Comparison of ENCODE assay signal across 8 cellular contexts in the genomic region with DNA sequence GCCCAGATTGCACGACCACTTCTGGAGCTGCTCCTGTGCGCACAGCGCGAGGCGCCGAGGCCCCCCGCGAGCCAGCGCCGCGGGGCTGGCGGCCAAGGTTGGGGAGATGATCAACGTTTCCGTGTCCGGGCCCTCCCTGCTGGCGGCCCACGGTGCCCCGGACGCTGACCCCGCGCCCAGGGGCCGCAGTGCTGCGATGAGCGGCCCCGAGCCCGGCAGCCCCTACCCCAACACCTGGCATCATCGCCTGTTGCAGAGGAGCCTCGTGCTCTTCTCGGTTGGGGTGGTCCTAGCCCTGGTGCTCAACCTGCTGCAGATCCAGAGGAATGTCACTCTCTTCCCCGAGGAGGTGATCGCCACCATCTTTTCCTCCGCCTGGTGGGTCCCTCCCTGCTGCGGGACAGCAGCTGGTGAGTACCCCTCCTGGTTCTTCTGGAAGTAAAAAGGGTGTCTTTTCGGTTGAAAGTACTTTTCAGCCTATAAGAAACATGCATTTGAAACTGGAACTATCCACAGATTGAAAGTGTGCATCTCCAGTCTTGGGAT. TPM values are rescaled to one million over a fixed set of nuclear protein-coding genes. Genes with fewer than 3 reads are reported as not detected.
DNase-seq lines count a peak whose midpoint lies in the region; FAIRE-seq and TF ChIP-seq lines count a peak whose summit lies in the region.

No MANE protein-coding gene starts in this region.

- POLR2A ChIA-PET in CD8-positive, alpha-beta memory T cell (lab: Charles Lee) = interaction anchor here (0.9 to 3.9 kb wide), 5 partner anchors 47 to 370 kb away, joined by 3 to 67 read pairs (median 7); partner anchors contain the start of genes PAXIP1 and RBM33
- POLR2A ChIA-PET in SK-N-SH (lab: Yijun Ruan, JAX) = no interaction called here
- POLR2A ChIA-PET in endothelial cell of umbilical vein (lab: Charles Lee) = interaction anchor here (1.2 to 3.0 kb wide), 3 partner anchors 9 to 95 kb away, joined by 3 to 36 read pairs (median 4); no protein-coding TSS in a partner anchor

- H3K9me3 ChIP-seq in CD8-positive, alpha-beta memory T cell (ENCODE audit: low read length) = no peaks in the 10 kb centered on the region
- H3K9me3 ChIP-seq in SK-N-SH (no peaks in the 10 kb centered on the region), endothelial cell of umbilical vein (replicated peaks; ENCODE audit: control insufficient read depth, insufficient read depth, low read length) (no peaks in the 10 kb centered on the region)

- CTCF ChIA-PET in CD8-positive, alpha-beta memory T cell (lab: Charles Lee) = interaction anchor here (1.4 to 5.1 kb wide), 5 partner anchors 16 to 371 kb away, joined by 3 to 40 read pairs (median 6); no protein-coding TSS in a partner anchor
- CTCF ChIA-PET in SK-N-SH (lab: Yijun Ruan, JAX) = interaction anchor here (0.9 to 4.7 kb wide), 9 partner anchors 15 to 384 kb away, joined by 3 to 38 read pairs (median 5); no protein-coding TSS in a partner anchor
- CTCF ChIA-PET in endothelial cell of umbilical vein (lab: Charles Lee) = interaction anchor here (1.0 to 3.9 kb wide), 8 partner anchors 47 to 384 kb away, joined by 3 to 19 read pairs (median 5); no protein-coding TSS in a partner anchor

- peak overlapping the region; percentile 88 to 97 (median 92) for H3K4me3 Mint-ChIP-seq in CD8-positive, alpha-beta memory T cell
- peak overlapping the region; percentile 91 for H3K4me3 Mint-ChIP-seq in nephron progenitor cell

- peak overlapping the region; percentile 32 for H2AFZ ChIP-seq in SK-N-SH (ENCODE audit: low read depth)
- no peak overlapping the region for H2AFZ ChIP-seq in endothelial cell of umbilical vein (ENCODE audit: low read depth, low read length)

- TF ChIP-seq POLR2A in endothelial cell of umbilical vein (IDR thresholded peaks at IDR 0.05; ENCODE audit: low read depth, low read length) = no peak

- H3K9me2 ChIP-seq in SK-N-SH = no peaks in the 10 kb centered on the region

- WGBS in SK-N-SH (ENCODE audit: low lambda C conversion rate) = 1% methylated on average over 8 of the region's 34 CpGs

- H3K4me3 ChIP-seq in CD8-positive, alpha-beta memory T cell (ENCODE audit: low read length) = peak overlapping the region; percentile 67
- H3K4me3 ChIP-seq in H7 (ENCODE audit: insufficient read depth, low read depth, low read length) (peak overlapping the region; percentile 88), SK-N-SH (ENCODE audit: low read depth in 2 of 2, low read length in 1 of 2) (peak overlapping the region; percentile 79 to 99), endothelial cell of umbilical vein (replicated peaks in 1 of 3; ENCODE audit: insufficient read depth in 1 of 3, low read depth in 1 of 3, low read length in 3 of 3) (peak overlapping the region; percentile 50 to 99 (median 91))

- peaks cover 8% of the 10 kb centered on the region for H3K36me3 ChIP-seq in CD8-positive, alpha-beta memory T cell (ENCODE audit: insufficient read depth, low read length)
- H3K36me3 ChIP-seq in H7 (replicated peaks; ENCODE audit: control insufficient read depth, insufficient read depth, low read length) = peaks cover 8% of the 10 kb centered on the region
- peaks cover 4 to 27% of the 10 kb centered on the region in 2 experiments for H3K36me3 ChIP-seq in SK-N-SH (replicated peaks in 1 of 2; ENCODE audit: control insufficient read depth in 1 of 2, insufficient read depth in 2 of 2, low read length in 1 of 2)
- peaks cover 5 to 17% of the 10 kb centered on the region in 2 experiments for H3K36me3 ChIP-seq in endothelial cell of umbilical vein (ENCODE audit: control insufficient read depth in 2 of 2, extremely low read depth in 1 of 2, insufficient read depth in 2 of 2, low read length in 2 of 2)

- dilution Hi-C loops in endothelial cell of umbilical vein (cut with MboI; ENCODE audit: extremely low pct_ligation_motif_present, low sequenced_read_pairs) = no loop called here

- no peaks in the 10 kb centered on the region for H3K9me1 ChIP-seq in endothelial cell of umbilical vein (replicated peaks; ENCODE audit: control insufficient read depth, extremely low read depth, insufficient read depth, low read length)

- BruUV-seq in endothelial cell of umbilical vein (replicated peaks; lab: Mats Ljungman, UMichigan) = TSS peak; percentile 62

- peak overlapping the region; percentile 73 for H3K9ac ChIP-seq in SK-N-SH
- peak overlapping the region; percentile 83 for H3K9ac ChIP-seq in endothelial cell of umbilical vein (replicated peaks; ENCODE audit: extremely low read depth, insufficient read depth, low read length)

- H3F3A ChIP-seq in SK-N-SH (replicated peaks; ENCODE audit: insufficient read depth) = peaks cover 8% of the 10 kb centered on the region

- H3K27ac Mint-ChIP-seq in CD8-positive, alpha-beta memory T cell = peak overlapping the region; percentile 96 to 100 (median 97)
- H3K27ac Mint-ChIP-seq in nephron progenitor cell = peak overlapping the region; percentile 96

- no peaks in the 10 kb centered on the region for H3K9me3 Mint-ChIP-seq in CD8-positive, alpha-beta memory T cell
- peaks cover 22% of the 10 kb centered on the region for H3K9me3 Mint-ChIP-seq in nephron progenitor cell

- H3K27ac ChIP-seq in CD8-positive, alpha-beta memory T cell (ENCODE audit: low read depth, low read length) = peak overlapping the region; percentile 92
- H3K27ac ChIP-seq in SK-N-SH (ENCODE audit: low read depth in 2 of 2, low read length in 1 of 2) (peak overlapping the region; percentile 25 to 89), endothelial cell of umbilical vein (ENCODE audit: insufficient read depth, low read depth, low read length) (peak overlapping the region; percentile 64)

- no peaks in the 10 kb centered on the region for H3K27me3 ChIP-seq in CD8-positive, alpha-beta memory T cell (ENCODE audit: insufficient read depth, low read length, poor library complexity, severe bottlenecking)
- H3K27me3 ChIP-seq in H7 (ENCODE audit: control insufficient read depth, insufficient read depth, low read length) (no peaks in the 10 kb centered on the region), SK-N-SH (ENCODE audit: insufficient read depth) (no peaks in the 10 kb centered on the region), endothelial cell of umbilical vein (ENCODE audit: control insufficient read depth in 2 of 2, insufficient read depth in 2 of 2, low read length in 2 of 2) (no peaks in the 10 kb centered on the region)

- H3K79me2 ChIP-seq in SK-N-SH (ENCODE audit: insufficient read depth) (peaks cover 14% of the 10 kb centered on the region), endothelial cell of umbilical vein (ENCODE audit: control insufficient read depth, insufficient read depth, low read length) (peaks cover 54% of the 10 kb centered on the region)

- no peak for FAIRE-seq in endothelial cell of umbilical vein (lab: Jason Lieb, UNC)

- TF ChIP-seq CTCF in SK-N-SH (IDR thresholded peaks at IDR 0.05) = 0 out of 2 replicates have a peak, but pooled peaks have one; percentile 1
- TF ChIP-seq CTCF in endothelial cell of umbilical vein (IDR thresholded peaks at IDR 0.05; ENCODE audit: extremely low read depth in 1 of 2, insufficient read depth in 1 of 2, low read depth in 1 of 2, low read length in 2 of 2) = no peak
- no peak for TF ChIP-seq CTCF in nephron progenitor cell (IDR thresholded peaks at IDR 0.05)

- no peaks in the 10 kb centered on the region for H3K27me3 Mint-ChIP-seq in CD8-positive, alpha-beta memory T cell
- peaks cover 3% of the 10 kb centered on the region for H3K27me3 Mint-ChIP-seq in nephron progenitor cell (ENCODE audit: low read depth, poor library complexity)

- peak in 3 of 5 donors; percentile 11 to 56 (median 13) for DNase-seq in CD8-positive, alpha-beta memory T cell
- DNase-seq in H7 (peak; percentile 65), SK-N-SH (peak; percentile 57), endothelial cell of umbilical vein (ENCODE audit: low read depth, low spot score) (peak; percentile 29), nephron progenitor cell (peak; percentile 19), NCI-H510A treated with DMSO at 0.1 percent for 48 hours (lab: John Stamatoyannopoulos, UW) (no peak), cerebellar nuclear complex (lab: John Stamatoyannopoulos, UW) (no peak)
- DNase-seq in stimulated activated CD4-positive, alpha-beta T cell treated with anti-CD3 and anti-CD28 coated beads, Interleukin-15, amount 100 ng/mL, for 24 hours = no peak

- no peak for TF ChIP-seq EP300 in SK-N-SH (IDR thresholded peaks at IDR 0.05; ENCODE audit: borderline replicate concordance in 1 of 2, low read depth in 1 of 2, low read length in 1 of 2)

- H3K4me2 ChIP-seq in SK-N-SH (peak overlapping the region; percentile 98), endothelial cell of umbilical vein (ENCODE audit: insufficient read depth, low read length) (peak overlapping the region; percentile 94)

- H3K4me1 Mint-ChIP-seq in CD8-positive, alpha-beta memory T cell = peaks cover 35 to 52% (median 39%) of the 10 kb centered on the region in 3 donors
- peaks cover 48% of the 10 kb centered on the region for H3K4me1 Mint-ChIP-seq in nephron progenitor cell

- peaks cover 38% of the 10 kb centered on the region for H3K4me1 ChIP-seq in CD8-positive, alpha-beta memory T cell (ENCODE audit: insufficient read depth, low read length)
- peaks cover 12 to 36% of the 10 kb centered on the region in 2 experiments for H3K4me1 ChIP-seq in SK-N-SH (ENCODE audit: control insufficient read depth in 1 of 2, insufficient read depth in 2 of 2, low read depth in 1 of 2, low read length in 1 of 2)
- peaks cover 31% of the 10 kb centered on the region for H3K4me1 ChIP-seq in endothelial cell of umbilical vein (ENCODE audit: control insufficient read depth, extremely low read depth, insufficient read depth, low read length)

- H4K20me1 ChIP-seq in SK-N-SH (ENCODE audit: insufficient read depth) (peaks cover 13% of the 10 kb centered on the region; the same call in 1 of the 2 replicates), endothelial cell of umbilical vein (replicated peaks; ENCODE audit: control insufficient read depth, extremely low read depth, insufficient read depth, low read length) (peaks cover 9% of the 10 kb centered on the region)

- no peak for TF ChIP-seq RAD21 in SK-N-SH (IDR thresholded peaks at IDR 0.05; ENCODE audit: low read length)

- intact Hi-C loops in endothelial cell of umbilical vein (cut with micrococcal nuclease) = loop anchor here (10.0 kb wide), 1 partner anchor 466 kb away; no protein-coding TSS in a partner anchor

- peaks cover 0 to 39% (median under 1%) of the 10 kb centered on the region in 3 donors for H3K36me3 Mint-ChIP-seq in CD8-positive, alpha-beta memory T cell
- H3K36me3 Mint-ChIP-seq in nephron progenitor cell (ENCODE audit: low read depth) = peaks cover 40% of the 10 kb centered on the region

RNA-seq across cellular contexts. Expression of gene INSIG1, which starts 0.7 kb away (rescaled TPM):
- 10 to 100 TPM; 25.0 to 27.3 TPM for total RNA-seq in CD8-positive, alpha-beta memory T cell
- polyA plus RNA-seq in CD8-positive, alpha-beta memory T cell = 29.5 TPM
- 91.7 and 114 TPM in 2 replicates for total RNA-seq in H7 (2014; rRNA removed; shearing (Covaris generic))
- polyA plus RNA-seq in SK-N-SH (2012; rRNA removed) = 6.4 and 6.6 TPM in 2 replicates
- polyA plus RNA-seq in SK-N-SH (2012; cell fraction: cytosol; rRNA removed) = 7.3 and 7.9 TPM in 2 replicates
- 5.3 and 6.0 TPM in 2 replicates for polyA plus RNA-seq in SK-N-SH (2012; cell fraction: nucleus; rRNA removed)
- total RNA-seq in endothelial cell of umbilical vein = 79.3 and 105 TPM in 2 replicates
- 102 and 129 TPM in 2 replicates for polyA plus RNA-seq in endothelial cell of umbilical vein
- polyA plus RNA-seq in endothelial cell of umbilical vein (2011; cell fraction: cytosol; rRNA removed) = 55.2 and 65.6 TPM in 2 replicates
- 40.6 and 54.9 TPM in 2 replicates for polyA plus RNA-seq in endothelial cell of umbilical vein (2011; cell fraction: nucleus; rRNA removed)
- 36.7 and 55.1 TPM in 2 replicates for polyA plus RNA-seq in endothelial cell of umbilical vein (2012)
- polyA minus RNA-seq in endothelial cell of umbilical vein = 112 and 120 TPM in 2 replicates
- 42.5 TPM for polyA minus RNA-seq in endothelial cell of umbilical vein (2011; cell fraction: cytosol; rRNA and poly(A)+ RNA removed)
- 49.7 and 74.6 TPM in 2 replicates for polyA minus RNA-seq in endothelial cell of umbilical vein (2011; cell fraction: nucleus; rRNA and poly(A)+ RNA removed)

Comparison
In these comparisons a context has a peak if more than half of its experiments do, and no peak if none do; other contexts are left out.
1. DNase-seq: peak in CD8-positive, alpha-beta memory T cell (3 of 5), H7 (single experiment), SK-N-SH (single experiment), endothelial cell of umbilical vein (single experiment) and nephron progenitor cell (single experiment); none in NCI-H510A treated with DMSO at 0.1 percent for 48 hours (single experiment), cerebellar nuclear complex (0 of 2) and stimulated activated CD4-positive, alpha-beta T cell treated with anti-CD3 and anti-CD28 coated beads, Interleukin-15, amount 100 ng/mL, for 24 hours (single experiment).
2. Peak in every context shown above with its lines, with median percentiles within 50 percentile points of each other: H3K27ac ChIP-seq and H3K4me3 ChIP-seq.